8 cellular contexts compared by ENCODE assay signal in the genomic region with DNA sequence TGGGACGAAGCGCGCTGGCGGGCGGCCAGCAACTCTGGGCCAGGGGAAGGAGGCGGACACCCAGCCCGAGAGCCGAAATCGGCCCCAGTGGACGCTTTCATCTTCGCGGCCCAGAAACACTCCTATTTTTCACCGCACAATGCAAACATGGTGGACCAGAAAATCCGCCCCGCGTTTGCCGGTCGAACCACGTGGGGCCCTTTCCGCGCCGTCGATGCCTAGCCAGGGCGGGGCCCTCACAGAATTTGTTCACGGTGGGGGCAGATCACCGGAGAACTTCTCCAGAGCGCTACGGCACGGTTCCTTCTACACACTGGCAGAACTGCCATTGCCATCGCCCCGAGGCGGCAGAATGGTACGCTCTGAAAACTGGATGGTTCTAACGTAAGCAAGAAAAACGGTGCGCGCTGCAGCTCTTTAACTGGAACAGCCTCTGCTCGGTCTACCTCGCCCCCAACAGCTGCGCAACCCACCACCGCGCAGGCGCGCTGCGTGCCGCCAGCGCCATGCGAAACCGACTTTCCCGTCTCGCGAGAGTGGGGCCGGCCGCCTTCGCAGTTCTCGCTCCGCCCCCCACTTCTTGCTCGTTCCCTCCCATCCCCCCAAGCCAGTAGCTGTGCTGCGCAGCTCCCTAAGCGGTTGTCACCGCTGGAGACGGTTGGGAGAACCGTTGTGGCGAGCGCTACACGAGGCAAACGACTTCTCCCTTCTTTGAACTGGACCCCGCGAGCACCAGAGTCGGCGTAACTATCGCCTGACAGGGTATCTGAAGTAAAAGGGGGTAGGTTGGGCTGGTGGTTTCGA. TPM values are rescaled to one million over a fixed set of nuclear protein-coding genes. Genes with fewer than 3 reads are reported as not detected.
A peak's percentile ranks its signal among the peaks of the same experiment; 100 is the strongest.
DNase-seq lines count a peak whose midpoint lies in the region; ATAC-seq and TF ChIP-seq lines count a peak whose summit lies in the region.

A gene with protein sequence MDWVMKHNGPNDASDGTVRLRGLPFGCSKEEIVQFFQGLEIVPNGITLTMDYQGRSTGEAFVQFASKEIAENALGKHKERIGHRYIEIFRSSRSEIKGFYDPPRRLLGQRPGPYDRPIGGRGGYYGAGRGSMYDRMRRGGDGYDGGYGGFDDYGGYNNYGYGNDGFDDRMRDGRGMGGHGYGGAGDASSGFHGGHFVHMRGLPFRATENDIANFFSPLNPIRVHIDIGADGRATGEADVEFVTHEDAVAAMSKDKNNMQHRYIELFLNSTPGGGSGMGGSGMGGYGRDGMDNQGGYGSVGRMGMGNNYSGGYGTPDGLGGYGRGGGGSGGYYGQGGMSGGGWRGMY (plus strand): TSS at position 610 of the 804 bp plus-strand sequence. CDS start 5,158 bp downstream, outside the sequence.

- POLR2A ChIA-PET in CD4-positive, alpha-beta memory T cell (lab: Charles Lee; ENCODE audit: partially characterized antibody) = interaction anchor here (0.7 to 4.1 kb wide), 26 partner anchors 9 to 756 kb away, joined by 3 to 62 read pairs (median 5); a partner anchor contains a TSS
- POLR2A ChIA-PET in activated CD4-positive, alpha-beta memory T cell treated with anti-CD3 and anti-CD28 coated beads for 36 hours (lab: Charles Lee) = interaction anchor here (0.6 to 2.1 kb wide), 14 partner anchors 9 to 756 kb away, joined by 3 to 11 read pairs (median 4); a partner anchor contains a TSS

- CTCF ChIA-PET in CD4-positive, alpha-beta memory T cell (lab: Charles Lee; ENCODE audit: partially characterized antibody) = interaction anchor here (2.4 to 4.8 kb wide), 2 partner anchors 16 to 476 kb away, joined by 6 to 39 read pairs; no protein-coding TSS in a partner anchor
- CTCF ChIA-PET in activated CD4-positive, alpha-beta memory T cell treated with anti-CD3 and anti-CD28 coated beads for 36 hours (lab: Charles Lee) = interaction anchor here (1.3 to 1.5 kb wide), 2 partner anchors 17 to 119 kb away, joined by 4 to 7 read pairs; no protein-coding TSS in a partner anchor

- TF ChIP-seq CTCF in dorsolateral prefrontal cortex (IDR thresholded peaks at IDR 0.05 in 54 of 56, conservative IDR thresholded peaks at IDR 0.05 in 2 of 56; ENCODE audit: low read depth in 1 of 56, partially characterized antibody in 56 of 56) = peak in 10 of 56 donors; percentile 2 to 28 (median 10)
- TF ChIP-seq CTCF in right lobe of liver (IDR thresholded peaks at IDR 0.05) = peak in 1 of 4 donors; percentile 8

- peak within 1 kb of the TSS; percentile 99 to 100 (median 100) for H3K4me3 Mint-ChIP-seq in CD4-positive, alpha-beta memory T cell
- H3K4me3 Mint-ChIP-seq in activated CD4-positive, alpha-beta memory T cell treated with anti-CD3 and anti-CD28 coated beads for 36 hours = peak within 1 kb of the TSS; percentile 100

- ATAC-seq in GM19455 (IDR thresholded peaks at IDR 0.05; ENCODE audit: unreplicated experiment) = peak; percentile 87
- ATAC-seq in right lobe of liver = peak; percentile 86 to 93 (median 88)

- TF ChIP-seq POLR2A in right lobe of liver (IDR thresholded peaks at IDR 0.05) = peak; percentile 99

- H3K4me1 Mint-ChIP-seq in CD4-positive, alpha-beta memory T cell = peaks cover 30 to 70% (median 41%) of the 10 kb centered on the region in 4 donors
- H3K4me1 Mint-ChIP-seq in activated CD4-positive, alpha-beta memory T cell treated with anti-CD3 and anti-CD28 coated beads for 36 hours (ENCODE audit: low read depth) = peaks cover 34% of the 10 kb centered on the region

- no peaks in the 10 kb centered on the region for H3K9me3 ChIP-seq in CD4-positive, alpha-beta memory T cell (ENCODE audit: control insufficient read depth in 1 of 2, low read length in 2 of 2)
- H3K9me3 ChIP-seq in right lobe of liver = no peaks in the 10 kb centered on the region

- peak within 1 kb of the TSS; percentile 87 to 95 for H3K4me3 ChIP-seq in CD4-positive, alpha-beta memory T cell (ENCODE audit: low read length in 2 of 2)
- peak within 1 kb of the TSS; percentile 64 to 99 (median 90) for H3K4me3 ChIP-seq in dorsolateral prefrontal cortex
- H3K4me3 ChIP-seq in right lobe of liver = peak within 1 kb of the TSS; percentile 78 to 88 (median 79)

- intact Hi-C loops in CD4-positive, alpha-beta memory T cell (cut with micrococcal nuclease) = loop anchor here (1.0 to 5.0 kb wide), 9 partner anchors 76 to 756 kb away; a partner anchor contains a TSS
- intact Hi-C loops in activated CD4-positive, alpha-beta memory T cell treated with anti-CD3 and anti-CD28 coated beads for 36 hours (cut with micrococcal nuclease) = loop anchor here (1.0 to 5.0 kb wide), 8 partner anchors 76 to 626 kb away; a partner anchor contains a TSS
- intact Hi-C loops in dorsolateral prefrontal cortex (cut with DNase I) (loop anchor here (2.0 to 10.0 kb wide), 9 partner anchors 75 to 573 kb away; a partner anchor contains a TSS), right lobe of liver (cut with DNase I) (no loop called here)

- no peaks in the 10 kb centered on the region for H3K27me3 Mint-ChIP-seq in CD4-positive, alpha-beta memory T cell
- peaks cover 3% of the 10 kb centered on the region for H3K27me3 Mint-ChIP-seq in activated CD4-positive, alpha-beta memory T cell treated with anti-CD3 and anti-CD28 coated beads for 36 hours

- peak within 1 kb of the TSS; percentile 96 for H3K27ac ChIP-seq in CD4-positive, alpha-beta memory T cell (ENCODE audit: low read depth, low read length)
- H3K27ac ChIP-seq in dorsolateral prefrontal cortex (peak within 1 kb of the TSS; percentile 91 to 100 (median 99)), right lobe of liver (peak within 1 kb of the TSS; percentile 94 to 96 (median 94))

- no peaks in the 10 kb centered on the region for H3K36me3 ChIP-seq in CD4-positive, alpha-beta memory T cell (ENCODE audit: insufficient read depth, low read length)
- H3K36me3 ChIP-seq in right lobe of liver = no peaks in the 10 kb centered on the region

- peaks cover 3 to 33% of the 10 kb centered on the region in 2 donors for H3K36me3 Mint-ChIP-seq in CD4-positive, alpha-beta memory T cell
- peaks cover 36% of the 10 kb centered on the region for H3K36me3 Mint-ChIP-seq in activated CD4-positive, alpha-beta memory T cell treated with anti-CD3 and anti-CD28 coated beads for 36 hours

- H3K9me3 Mint-ChIP-seq in CD4-positive, alpha-beta memory T cell = peaks cover 0 to 6% (median 0%) of the 10 kb centered on the region in 8 donors
- H3K9me3 Mint-ChIP-seq in activated CD4-positive, alpha-beta memory T cell treated with anti-CD3 and anti-CD28 coated beads for 36 hours = no peaks in the 10 kb centered on the region

- peak; percentile 98 to 99 (median 99) for DNase-seq in CD4-positive, alpha-beta memory T cell
- DNase-seq in HK-2 (ENCODE audit: unreplicated experiment) (peak; percentile 99), NCI-H82 treated with DMSO at 0.1 percent for 48 hours (lab: John Stamatoyannopoulos, UW; ENCODE audit: unreplicated experiment) (peak; percentile 87), dorsolateral prefrontal cortex (peak; percentile 93 to 98 (median 96)), right lobe of liver (peak; percentile 98 to 99 (median 99))
- DNase-seq in activated CD4-positive, alpha-beta memory T cell treated with anti-CD3 and anti-CD28 coated beads for 36 hours = peak; percentile 99
- peak; percentile 99 for DNase-seq in stimulated activated CD4-positive, alpha-beta T cell treated with anti-CD3 and anti-CD28 coated beads, Interleukin-4, amount 100 ng/mL, for 24 hours

- peaks cover 46% of the 10 kb centered on the region for H3K4me1 ChIP-seq in CD4-positive, alpha-beta memory T cell (ENCODE audit: insufficient read depth, low read length)
- H3K4me1 ChIP-seq in right lobe of liver = peaks cover 0 to 37% (median 6%) of the 10 kb centered on the region in 4 donors

- H3K27ac Mint-ChIP-seq in CD4-positive, alpha-beta memory T cell = peak within 1 kb of the TSS; percentile 99 to 100 (median 100)
- peak within 1 kb of the TSS; percentile 100 for H3K27ac Mint-ChIP-seq in activated CD4-positive, alpha-beta memory T cell treated with anti-CD3 and anti-CD28 coated beads for 36 hours

- H3K27me3 ChIP-seq in CD4-positive, alpha-beta memory T cell (ENCODE audit: insufficient read depth, low read length) = no peaks in the 10 kb centered on the region
- no peaks in the 10 kb centered on the region for H3K27me3 ChIP-seq in dorsolateral prefrontal cortex
- H3K27me3 ChIP-seq in right lobe of liver = no peaks in the 10 kb centered on the region

- WGBS in right lobe of liver (ENCODE audit: insufficient coverage, low coverage, low lambda C conversion rate, missing lambda C conversion rate) = 0% methylated on average over 23 of the region's 73 CpGs

RNA-seq across cellular contexts. Expression of the gene that starts here (rescaled TPM):
- 100 to 1,000 TPM; 170 to 176 TPM for total RNA-seq in CD4-positive, alpha-beta memory T cell
- 100 to 1,000 TPM; 121 to 137 TPM for polyA plus RNA-seq in CD4-positive, alpha-beta memory T cell
- 100 to 1,000 TPM; 140 to 144 TPM for total RNA-seq in activated CD4-positive, alpha-beta memory T cell treated with anti-CD3 and anti-CD28 coated beads for 36 hours
- total RNA-seq in dorsolateral prefrontal cortex (100 to 1,000 TPM in 113 of 120 experiments, 10 to 100 TPM in 7; 77.7 to 201 (median 131) TPM), right lobe of liver (10 to 100 TPM; 13.2 to 40.7 (median 25.3) TPM)

Comparison
In these comparisons a context has a peak if more than half of its experiments do, and no peak if none do; other contexts are left out.
1. Peak in every context shown above with its lines: DNase-seq, ATAC-seq, H3K4me3 ChIP-seq and H3K27ac ChIP-seq.
2. intact Hi-C loops: an anchor here in CD4-positive, alpha-beta memory T cell (1.0 to 5.0 kb wide), activated CD4-positive, alpha-beta memory T cell treated with anti-CD3 and anti-CD28 coated beads for 36 hours (1.0 to 5.0 kb wide) and dorsolateral prefrontal cortex (2.0 to 10.0 kb wide); none called in right lobe of liver.